8 cellular contexts compared by ENCODE assay signal in genomic region chr15:40569139-40569953, GRCh38. TPM values are rescaled to one million over a fixed set of nuclear protein-coding genes. Genes with fewer than 3 reads are reported as not detected.
DNase-seq lines count a peak whose midpoint lies in the region; ATAC-seq and TF ChIP-seq lines count a peak whose summit lies in the region.

TSS of gene RPUSD2 (plus strand) at chr15:40569299. CDS start at chr15:40569338, 39 bp downstream.

- no peaks in the 10 kb centered on the region for H3K9me3 Mint-ChIP-seq in CD4-positive, alpha-beta memory T cell

- H2AFZ ChIP-seq in PC-3 (ENCODE audit: low read length): peak within 1 kb of the TSS; percentile 87

- H3K4me1 Mint-ChIP-seq in CD4-positive, alpha-beta memory T cell: peaks cover 25 to 58% (median 38%) of the 10 kb centered on the region in 4 donors

- POLR2A ChIA-PET in CD4-positive, alpha-beta memory T cell (lab: Charles Lee; ENCODE audit: partially characterized antibody): interaction anchor here (0.6 to 2.0 kb wide), 19 partner anchors 8 to 1402 kb away, joined by 3 to 21 read pairs (median 3); partner anchors contain the start of genes CHP1, DNAJC17, EXD1 and KNL1
- POLR2A ChIA-PET in PC-3 (lab: Charles Lee; ENCODE audit: unreplicated experiment): interaction anchor here (0.6 to 1.3 kb wide), 5 partner anchors 20 to 276 kb away, joined by 3 to 15 read pairs (median 5); partner anchors contain the start of gene RAD51

- CTCF ChIA-PET in CD4-positive, alpha-beta memory T cell (lab: Charles Lee; ENCODE audit: partially characterized antibody): interaction anchor here (1.0 to 1.7 kb wide), 7 partner anchors 9 to 325 kb away, joined by 3 to 15 read pairs (median 4); partner anchors contain the start of gene VPS18
- CTCF ChIA-PET in PC-3 (lab: Charles Lee): interaction anchor here (0.6 to 1.3 kb wide), 5 partner anchors 20 to 679 kb away, joined by 3 to 23 read pairs (median 3); partner anchors contain the start of gene BAHD1

- TF ChIP-seq RAD21 in Ishikawa (IDR thresholded peaks at IDR 0.05; ENCODE audit: low read depth): no peak

- peak within 1 kb of the TSS; percentile 90 to 100 (median 99) for H3K27ac Mint-ChIP-seq in CD4-positive, alpha-beta memory T cell

- H3K27me3 Mint-ChIP-seq in CD4-positive, alpha-beta memory T cell: no peaks in the 10 kb centered on the region

- peaks cover 28% of the 10 kb centered on the region for H3K4me1 ChIP-seq in CD4-positive, alpha-beta memory T cell (ENCODE audit: insufficient read depth, low read length)
- peaks cover 14% of the 10 kb centered on the region for H3K4me1 ChIP-seq in PC-3 (ENCODE audit: insufficient read depth, low read length)

- peaks cover 31% of the 10 kb centered on the region for H3K79me2 ChIP-seq in PC-3 (ENCODE audit: low read length)

- no peaks in the 10 kb centered on the region for H3K9me2 ChIP-seq in PC-3 (replicated peaks; ENCODE audit: low read length)

- no peaks in the 10 kb centered on the region for H3K9me3 ChIP-seq in CD4-positive, alpha-beta memory T cell (ENCODE audit: control insufficient read depth in 1 of 2, low read length in 2 of 2)
- no peaks in the 10 kb centered on the region for H3K9me3 ChIP-seq in PC-3 (ENCODE audit: low read length)

- ATAC-seq in GM21367 (IDR thresholded peaks at IDR 0.05; ENCODE audit: unreplicated experiment): peak; percentile 38
- ATAC-seq in PC-3: peak; percentile 62

- H3K9ac ChIP-seq in PC-3 (ENCODE audit: low read length): peak within 1 kb of the TSS; percentile 83

- intact Hi-C loops in CD4-positive, alpha-beta memory T cell (cut with micrococcal nuclease): loop anchor here (1.0 to 10.0 kb wide), 6 partner anchors 20 to 1093 kb away; partner anchors contain the start of genes BAHD1, KNL1, MGA and VPS18
- intact Hi-C loops in PC-3 (cut with micrococcal nuclease): no loop called here

- BruUV-seq in PC-3 (replicated peaks; lab: Mats Ljungman, UMichigan): TSS peak; percentile 67

- H4K20me1 ChIP-seq in PC-3 (ENCODE audit: low read length): no peaks in the 10 kb centered on the region

- H3K27me3 ChIP-seq in CD4-positive, alpha-beta memory T cell (ENCODE audit: insufficient read depth, low read length): no peaks in the 10 kb centered on the region
- no peaks in the 10 kb centered on the region for H3K27me3 ChIP-seq in PC-3 (ENCODE audit: low read length)

- H3K4me3 ChIP-seq in CD4-positive, alpha-beta memory T cell (ENCODE audit: low read length in 2 of 2): peak within 1 kb of the TSS; percentile 77 to 99
- H3K4me3 ChIP-seq in PC-3 (ENCODE audit: low read length): peak within 1 kb of the TSS; percentile 72

- H3K36me3 ChIP-seq in CD4-positive, alpha-beta memory T cell (ENCODE audit: insufficient read depth, low read length): peaks cover 13% of the 10 kb centered on the region
- peaks cover 21% of the 10 kb centered on the region for H3K36me3 ChIP-seq in PC-3 (ENCODE audit: low read depth, low read length)

- H3K4me3 Mint-ChIP-seq in CD4-positive, alpha-beta memory T cell: peak within 1 kb of the TSS; percentile 88 to 99 (median 98)

- peak within 1 kb of the TSS; percentile 90 for H3K27ac ChIP-seq in CD4-positive, alpha-beta memory T cell (ENCODE audit: low read depth, low read length)
- H3K27ac ChIP-seq in PC-3 (ENCODE audit: low read length) (0 out of 2 replicates have a peak within 1 kb of the TSS, but pooled peaks have one; percentile 3), epithelial cell of prostate (peak within 1 kb of the TSS; percentile 40)

- peaks cover 7 to 37% of the 10 kb centered on the region in 2 donors for H3K36me3 Mint-ChIP-seq in CD4-positive, alpha-beta memory T cell

- no peak for TF ChIP-seq CTCF in PC-3 (conservative IDR thresholded peaks at IDR 0.05; ENCODE audit: low read depth, low read length)

- peak within 1 kb of the TSS; percentile 84 for H3K4me2 ChIP-seq in PC-3 (ENCODE audit: low read length)

- no peak for TF ChIP-seq EP300 in Ishikawa (IDR thresholded peaks at IDR 0.05; ENCODE audit: borderline replicate concordance)

- DNase-seq in CD4-positive, alpha-beta memory T cell: peak; percentile 90 to 95 (median 91)
- peak; percentile 95 for DNase-seq in PC-3
- peak; percentile 93 for DNase-seq in activated T-cell treated with anti-CD3 and anti-CD28 coated beads for 24 hours (ENCODE audit: low read depth)
- peak; percentile 44 for DNase-seq in epithelial cell of prostate (ENCODE audit: low read depth, low spot score)
- DNase-seq in mucosa of gallbladder (ENCODE audit: low spot score): peak; percentile 91
- peak; percentile 83 to 84 for DNase-seq in stimulated activated CD8-positive, alpha-beta memory T cell treated with anti-CD3 and anti-CD28 coated beads, Interleukin-4, amount 100 ng/mL, for 1 hour (ENCODE audit: low read depth in 2 of 2, low spot score in 1 of 2)

- H3F3A ChIP-seq in PC-3 (ENCODE audit: low read length, unreplicated experiment): no peaks in the 10 kb centered on the region

TF ChIP-seq in Ishikawa, 13 proteins besides CTCF, POLR2A, EP300 and RAD21:
- TF ChIP-seq YY1 (IDR thresholded peaks at IDR 0.05; ENCODE audit: low read depth) (0 out of 2 replicates have a peak, but pooled peaks have one; percentile 47), FOXM1 (IDR thresholded peaks at IDR 0.05; ENCODE audit: borderline replicate concordance, low read depth) (no peak), TAF1 (IDR thresholded peaks at IDR 0.05; ENCODE audit: low read depth) (peak; percentile 89), MAX (IDR thresholded peaks at IDR 0.05) (peak; percentile 96), TCF12 (IDR thresholded peaks at IDR 0.05; ENCODE audit: low read depth) (peak; percentile 41; the same call in 1 of the 2 replicates), CREB1 (IDR thresholded peaks at IDR 0.05; ENCODE audit: low read depth) (peak; percentile 94), TEAD4 (IDR thresholded peaks at IDR 0.05) (no peak), NFIC (IDR thresholded peaks at IDR 0.05) (no peak)

RNA-seq across cellular contexts. Expression of gene RPUSD2, which starts in this region (rescaled TPM):
- total RNA-seq in CD4-positive, alpha-beta memory T cell: 10 to 100 TPM; 13.6 to 15.1 TPM
- 10 to 100 TPM; 19.4 to 25.0 TPM for polyA plus RNA-seq in CD4-positive, alpha-beta memory T cell
- total RNA-seq in PC-3 (2014; rRNA removed): 22.2 and 24.4 TPM in 2 replicates
- 8.1 TPM for total RNA-seq in mucosa of gallbladder

Comparison
In these comparisons a context has a peak if more than half of its experiments do, and no peak if none do; other contexts are left out.
1. Peak in every context shown above with its lines: DNase-seq, ATAC-seq, H3K4me3 ChIP-seq and H3K27ac ChIP-seq.
2. DNase-seq: peak in every context shown above with its lines; median percentile 95 in PC-3; 93 in activated T-cell treated with anti-CD3 and anti-CD28 coated beads for 24 hours; 91 in CD4-positive, alpha-beta memory T cell; 91 in mucosa of gallbladder; 84 in stimulated activated CD8-positive, alpha-beta memory T cell treated with anti-CD3 and anti-CD28 coated beads, Interleukin-4, amount 100 ng/mL, for 1 hour; 44 in epithelial cell of prostate.
3. H3K27ac ChIP-seq: peak in every context shown above with its lines; median percentile 90 in CD4-positive, alpha-beta memory T cell; 40 in epithelial cell of prostate; 3 in PC-3.